ENCODE assay signal across 22 cellular contexts in genomic region chr14:101113835-101114725, GRCh38.
DNase-seq lines count a peak whose midpoint lies in the region; ATAC-seq and TF ChIP-seq lines count a peak whose summit lies in the region.
"Had no signal": no experiment of that assay in that cellular context is flagged by ENCODE, and none has a peak within 500 bp of the region (broad histone marks: within the 10 kb centered on the region; RNA-seq: fewer than 3 reads in every experiment).

No MANE protein-coding gene starts in this region.

- no peaks in the 10 kb centered on the region for H3K79me2 ChIP-seq in mammary epithelial cell (ENCODE audit: insufficient read depth, low read length)
- H3K79me2 ChIP-seq: parathyroid adenoma had no signal

- H3K9me3 ChIP-seq in mammary epithelial cell (replicated peaks; ENCODE audit: insufficient read depth, low read length) (peaks cover 11% of the 10 kb centered on the region), lung (ENCODE audit: control insufficient read depth in 2 of 2, insufficient read depth in 1 of 2, low read length in 1 of 2) (no peaks in the 10 kb centered on the region)
- H3K9me3 ChIP-seq: BE2C, body of pancreas, heart left ventricle had no signal

- H3K36me3 ChIP-seq in mammary epithelial cell (ENCODE audit: insufficient read depth, low read length) (no peaks in the 10 kb centered on the region), lung (ENCODE audit: control insufficient read depth in 2 of 2, insufficient read depth in 2 of 2, low read length in 2 of 2) (no peaks in the 10 kb centered on the region)
- H3K36me3 ChIP-seq: BE2C, heart left ventricle had no signal

- no peaks in the 10 kb centered on the region for H3K4me1 Mint-ChIP-seq in MCF 10A (ENCODE audit: insufficient read depth, unreplicated experiment)

- POLR2A ChIA-PET in MCF 10A (lab: Yijun Ruan, JAX) = no interaction called here

- H3K36me3 Mint-ChIP-seq in MCF 10A (ENCODE audit: insufficient read depth, unreplicated experiment) = no peaks in the 10 kb centered on the region

- peaks cover 14% of the 10 kb centered on the region for H3K27me3 Mint-ChIP-seq in MCF 10A (ENCODE audit: insufficient read depth, unreplicated experiment)

- no peak overlapping the region for H2AFZ ChIP-seq in mammary epithelial cell (ENCODE audit: low read depth, low read length)
- H2AFZ ChIP-seq: parathyroid adenoma had no signal

- 59% methylated on average over 10 of the region's 16 CpGs for WGBS in mammary epithelial cell (ENCODE audit: low coverage, missing lambda C conversion rate)
- WGBS in lung, 2 donors = 80 to 85% methylated on average over 16 of the region's 16 CpGs

- H3K4me1 ChIP-seq in mammary epithelial cell (ENCODE audit: insufficient read depth, low read length) (no peaks in the 10 kb centered on the region), lung (ENCODE audit: control insufficient read depth in 2 of 2, insufficient read depth in 2 of 2, low read length in 2 of 2) (no peaks in the 10 kb centered on the region)
- H3K4me1 ChIP-seq: BE2C, body of pancreas, parathyroid adenoma had no signal

- peaks cover 11% of the 10 kb centered on the region for H3K9me3 Mint-ChIP-seq in MCF 10A (ENCODE audit: unreplicated experiment)
- H3K9me3 Mint-ChIP-seq: nephron had no signal

- in situ Hi-C loops in mammary epithelial cell (cut with MboI; ENCODE audit: low sequenced_read_pairs in 2 of 2) = no loop called here

- dilution Hi-C loops in mammary epithelial cell (cut with HindIII; ENCODE audit: low sequenced_read_pairs) = no loop called here

- DNase-seq in MCF 10A (ENCODE audit: unreplicated experiment) (peak; percentile 14), mammary epithelial cell (no peak), NCI-H69 (lab: John Stamatoyannopoulos, UW) (peak; percentile 53), lung (ENCODE audit: low spot score) (peak; percentile 21), ureter (ENCODE audit: low spot score) (peak; percentile 28), RKO (ENCODE audit: low spot score) (no peak), HCEC 1CT (no peak), hepatic stellate cell (ENCODE audit: low spot score) (no peak)
- DNase-seq: activated naive CD4-positive, alpha-beta T cell; BE2C; H7; NCI-H1092 treated with DMSO at 0.1 percent for 48 hours; NCI-H187 treated with DMSO at 0.1 percent for 48 hours; NCI-H748 treated with DMSO at 0.1 percent for 48 hours; trophoblast cell had no signal

- no peak overlapping the region for H3K27ac Mint-ChIP-seq in MCF 10A (ENCODE audit: low read depth, unreplicated experiment)

- no peaks in the 10 kb centered on the region for H3K27me3 ChIP-seq in mammary epithelial cell (ENCODE audit: insufficient read depth, low read length)
- no peaks in the 10 kb centered on the region for H3K27me3 ChIP-seq in lung (ENCODE audit: control insufficient read depth, insufficient read depth)
- H3K27me3 ChIP-seq: BE2C, body of pancreas had no signal

- H3K9ac ChIP-seq in mammary epithelial cell (ENCODE audit: insufficient read depth, low read length) = no peak overlapping the region
- H3K9ac ChIP-seq: parathyroid adenoma had no signal

- H3K27ac ChIP-seq in mammary epithelial cell (ENCODE audit: insufficient read depth, low read depth, low read length) (no peak overlapping the region), lung (ENCODE audit: low read depth in 1 of 2, low read length in 1 of 2) (no peak overlapping the region)
- H3K27ac ChIP-seq: body of pancreas, heart left ventricle, HL-60, parathyroid adenoma, RWPE1 had no signal

- H4K20me1 ChIP-seq in mammary epithelial cell (ENCODE audit: insufficient read depth, low read length) = no peaks in the 10 kb centered on the region

- CTCF ChIA-PET in MCF 10A (lab: Yijun Ruan, JAX) = no interaction called here
- CTCF ChIA-PET in mammary epithelial cell (lab: Charles Lee; ENCODE audit: low non-redundant PET) = no interaction called here

- H3K4me2 ChIP-seq in mammary epithelial cell (ENCODE audit: insufficient read depth, low read depth, low read length) = no peak overlapping the region

- ATAC-seq in lung (ENCODE audit: insufficient read depth, low FRiP score) = no peak
- ATAC-seq: body of pancreas, heart left ventricle, HepG2 had no signal

- TF ChIP-seq CTCF in MCF 10A (IDR thresholded peaks at IDR 0.05; ENCODE audit: unreplicated experiment) (no peak), mammary epithelial cell (conservative IDR thresholded peaks at IDR 0.05 in 1 of 2, IDR thresholded peaks at IDR 0.05 in 1 of 2; ENCODE audit: extremely low read depth in 1 of 2, insufficient read depth in 1 of 2, low read depth in 1 of 2, low read length in 2 of 2) (no peak), lung (IDR thresholded peaks at IDR 0.05; ENCODE audit: control extremely low read depth, extremely low read depth) (no peak)

- H3K4me3 Mint-ChIP-seq in MCF 10A (ENCODE audit: unreplicated experiment) = no peak overlapping the region
- H3K4me3 Mint-ChIP-seq: nephron had no signal

- H3K4me3 ChIP-seq in mammary epithelial cell (replicated peaks in 1 of 3; ENCODE audit: insufficient read depth in 1 of 3, low read depth in 2 of 3, low read length in 3 of 3) = no peak overlapping the region
- H3K4me3 ChIP-seq in lung = no peak overlapping the region
- H3K4me3 ChIP-seq: body of pancreas, heart left ventricle had no signal

- intact Hi-C loops in MCF 10A (cut with micrococcal nuclease) (no loop called here), mammary epithelial cell (cut with micrococcal nuclease) (no loop called here)

- BruUV-seq in MCF 10A (replicated peaks; lab: Mats Ljungman, UMichigan) = no TSS peak
- no TSS peak for BruUV-seq in mammary epithelial cell (replicated peaks; lab: Mats Ljungman, UMichigan)

Comparison
In these comparisons a context has a peak if more than half of its experiments do, and no peak if none do; other contexts are left out.
1. DNase-seq: peak in MCF 10A (single experiment), NCI-H69 (single experiment), lung (single experiment) and ureter (single experiment); none in mammary epithelial cell (single experiment), RKO (single experiment), HCEC 1CT (single experiment) and hepatic stellate cell (single experiment).